Comparison of ENCODE assay signal across 11 cellular contexts in the genomic region with DNA sequence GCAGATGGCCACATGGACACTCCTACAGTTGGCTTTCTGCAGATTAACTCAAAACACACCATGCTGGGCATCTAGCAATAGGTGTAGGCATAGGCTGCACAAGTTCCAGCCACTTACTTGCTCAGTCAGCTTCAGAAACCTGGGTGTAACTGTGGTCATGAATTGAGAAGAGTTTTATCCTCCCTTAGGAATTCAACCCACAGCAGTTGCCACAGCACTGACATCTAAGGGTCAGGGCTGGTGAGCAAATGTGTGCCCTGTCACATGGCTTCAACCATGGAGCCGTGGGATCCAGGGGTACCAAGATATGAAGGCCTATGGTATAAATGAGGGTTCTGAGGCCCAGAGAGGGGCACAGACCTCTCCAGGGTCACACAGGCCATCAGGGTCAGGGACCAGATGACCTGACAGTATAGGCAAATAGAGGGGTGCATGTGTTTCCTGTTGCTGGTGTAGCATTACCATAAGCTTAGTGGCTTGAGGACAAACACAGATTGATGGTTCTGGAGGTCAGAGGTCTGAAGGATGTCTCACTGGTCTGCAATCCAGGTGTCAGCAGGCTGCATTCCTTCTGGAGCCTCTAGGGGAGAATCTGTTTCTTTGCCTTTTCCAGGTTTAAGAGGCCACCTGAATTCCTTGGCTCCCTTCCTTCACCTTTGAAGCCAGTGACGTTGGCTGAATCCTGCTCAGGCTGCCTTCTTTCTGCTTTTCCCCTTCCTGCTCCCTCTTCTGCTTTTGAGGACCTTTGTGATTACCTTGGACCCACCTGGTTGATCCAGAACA. TPM values are rescaled to one million over a fixed set of nuclear protein-coding genes. Genes with fewer than 3 reads are reported as not detected.
DNase-seq lines count a peak whose midpoint lies in the region; TF ChIP-seq lines count a peak whose summit lies in the region.
"Had no signal": no experiment of that assay in that cellular context is flagged by ENCODE, and none has a peak within 500 bp of the region (broad histone marks: within the 10 kb centered on the region; RNA-seq: fewer than 3 reads in every experiment).

No MANE protein-coding gene starts in this region.

- no CpG with 5 or more reads among the region's 2 CpGs for WGBS in H9 (ENCODE audit: extremely low coverage, insufficient read length, low lambda C conversion rate)
- 53 to 63% methylated on average over 2 of the region's 2 CpGs for WGBS in sigmoid colon, 2 donors

- peaks cover 16% of the 10 kb centered on the region for H3F3A ChIP-seq in DOHH2 (ENCODE audit: control insufficient read depth, insufficient read depth)

- H3K79me2 ChIP-seq in DOHH2 (ENCODE audit: control insufficient read depth, low read length) (no peaks in the 10 kb centered on the region), H9 (ENCODE audit: insufficient read depth, low read length) (no peaks in the 10 kb centered on the region)

- no peaks in the 10 kb centered on the region for H3K23me2 ChIP-seq in H9 (ENCODE audit: insufficient read length, low read depth, low read length, poor library complexity, severe bottlenecking)

- no peaks in the 10 kb centered on the region for H3K9me2 ChIP-seq in DOHH2 (replicated peaks; ENCODE audit: control insufficient read depth, low read length)

- H2BK5ac ChIP-seq in H9 (ENCODE audit: insufficient read length, low read length) = no peak overlapping the region

- H3K23ac ChIP-seq in H9 (ENCODE audit: insufficient read length, low read depth, low read length) = no peak overlapping the region

- H3K9ac ChIP-seq in H9 (ENCODE audit: extremely low read depth, insufficient read length, low read length) = no peak overlapping the region

- H3K27me3 Mint-ChIP-seq in H9 (ENCODE audit: low read depth) (no peaks in the 10 kb centered on the region), chondrocyte (ENCODE audit: low read depth) (no peaks in the 10 kb centered on the region)

- H3K27ac Mint-ChIP-seq in H9 = no peak overlapping the region
- no peak overlapping the region for H3K27ac Mint-ChIP-seq in chondrocyte (ENCODE audit: unreplicated experiment)

- TF ChIP-seq CTCF in DOHH2 (IDR thresholded peaks at IDR 0.05; ENCODE audit: low read depth, low read length, poor library complexity, severe bottlenecking) (no peak), H9 (conservative IDR thresholded peaks at IDR 0.05) (peak; percentile 30; the same call in 2 of the 3 replicates), epithelial cell of esophagus (IDR thresholded peaks at IDR 0.05; ENCODE audit: insufficient read depth, low read depth, low read length, missing control alignments) (no peak), sigmoid colon (IDR thresholded peaks at IDR 0.05) (no peak), chondrocyte (IDR thresholded peaks at IDR 0.05) (no peak)

- H3K4me1 Mint-ChIP-seq in H9 (peaks cover 4 to 14% of the 10 kb centered on the region in 2 experiments), chondrocyte (ENCODE audit: low read depth) (peaks cover 44% of the 10 kb centered on the region)
- H3K4me1 Mint-ChIP-seq: neural crest cell had no signal

- no peak for TF ChIP-seq POLR2A in sigmoid colon (IDR thresholded peaks at IDR 0.05)

- H3K36me3 Mint-ChIP-seq in H9 (ENCODE audit: insufficient read depth in 1 of 3, low read depth in 3 of 3) (peaks cover 0 to 3% (median 0%) of the 10 kb centered on the region in 3 experiments; a peak in 3 of 7 replicates), chondrocyte (ENCODE audit: low read depth) (peaks cover 7% of the 10 kb centered on the region)

- no peak overlapping the region for H2BK20ac ChIP-seq in H9 (ENCODE audit: low read depth, low read length, poor library complexity, severe bottlenecking)

- H2AK5ac ChIP-seq in H9 (ENCODE audit: insufficient read length, low read length) = no peak overlapping the region

- no peaks in the 10 kb centered on the region; the same call in 1 of the 2 replicates for H3K36me3 ChIP-seq in DOHH2 (ENCODE audit: control insufficient read depth, low read length)
- H3K36me3 ChIP-seq in sigmoid colon = peaks cover 0 to 25% (median 7%) of the 10 kb centered on the region in 4 donors

- H3K9me3 ChIP-seq in DOHH2 (ENCODE audit: control insufficient read depth, insufficient read depth, low read length) (no peaks in the 10 kb centered on the region), H9 (ENCODE audit: control insufficient read depth, low read depth, low read length) (no peaks in the 10 kb centered on the region), sigmoid colon (no peaks in the 10 kb centered on the region)

- H3K4me3 Mint-ChIP-seq in H9 (no peak overlapping the region), chondrocyte (ENCODE audit: unreplicated experiment) (no peak overlapping the region)
- H3K4me3 Mint-ChIP-seq: neural crest cell had no signal

- H3K4me2 ChIP-seq in DOHH2 (ENCODE audit: low read length) (peak overlapping the region; percentile 57), H9 (ENCODE audit: insufficient read depth, insufficient read length, low read length) (no peak overlapping the region)

- no peak overlapping the region for H4K8ac ChIP-seq in H9 (replicated peaks; ENCODE audit: insufficient read length, low read depth, low read length)

- H3K18ac ChIP-seq in H9 (ENCODE audit: insufficient read length, low read depth, low read length) = no peak overlapping the region

- no peaks in the 10 kb centered on the region for H3K79me1 ChIP-seq in H9 (ENCODE audit: insufficient read depth, low read depth, low read length, poor library complexity, severe bottlenecking)

- no peak for DNase-seq in H9
- peak; percentile 17 for DNase-seq in epithelial cell of esophagus (ENCODE audit: low read depth)
- DNase-seq in sigmoid colon = no peak
- DNase-seq in GDM1 (lab: John Stamatoyannopoulos, UW) = no peak
- DNase-seq in NCI-H1694 (lab: John Stamatoyannopoulos, UW) = no peak
- no peak for DNase-seq in midbrain (lab: John Stamatoyannopoulos, UW)
- DNase-seq in chondrocyte (ENCODE audit: low spot score) = no peak
- DNase-seq: DMS 273 treated with DMSO at 0.1 percent for 48 hours, NCI-H2107 had no signal

- H4K5ac ChIP-seq in H9 (ENCODE audit: insufficient read length, low read depth, low read length) = no peak overlapping the region

- TF ChIP-seq EP300 in sigmoid colon (IDR thresholded peaks at IDR 0.05) = no peak

- no peak overlapping the region for H4K91ac ChIP-seq in H9 (ENCODE audit: insufficient read length, low read depth, low read length)

- H3K9me3 Mint-ChIP-seq in H9 = no peaks in the 10 kb centered on the region
- H3K9me3 Mint-ChIP-seq in chondrocyte (ENCODE audit: low read depth) = no peaks in the 10 kb centered on the region
- H3K9me3 Mint-ChIP-seq: neural crest cell had no signal

- no peaks in the 10 kb centered on the region for H4K20me1 ChIP-seq in DOHH2 (ENCODE audit: control insufficient read depth, insufficient read depth, low read depth, low read length)
- H4K20me1 ChIP-seq in H9 (ENCODE audit: control insufficient read depth, insufficient read depth, insufficient read length) = no peaks in the 10 kb centered on the region

- no peak overlapping the region for H3K4ac ChIP-seq in H9 (ENCODE audit: low read depth, low read length)

- H2BK15ac ChIP-seq in H9 (ENCODE audit: low read depth, low read length) = no peak overlapping the region

- intact Hi-C loops in sigmoid colon (cut with DNase I) = no loop called here

- H2BK12ac ChIP-seq in H9 (ENCODE audit: insufficient read length, low read depth, low read length) = no peak overlapping the region

- H3K27me3 ChIP-seq in DOHH2 (ENCODE audit: control insufficient read depth, low read length) (no peaks in the 10 kb centered on the region), H9 (ENCODE audit: insufficient read depth, low read length) (no peaks in the 10 kb centered on the region), sigmoid colon (no peaks in the 10 kb centered on the region)

- no peak overlapping the region for H3T11ph ChIP-seq in H9 (ENCODE audit: low read length)

- peaks cover 53% of the 10 kb centered on the region for H3K4me1 ChIP-seq in DOHH2 (ENCODE audit: control insufficient read depth, low read length)
- no peaks in the 10 kb centered on the region for H3K4me1 ChIP-seq in H9 (ENCODE audit: insufficient read depth, low read length)
- H3K4me1 ChIP-seq in sigmoid colon = peaks cover 0 to 56% (median 51%) of the 10 kb centered on the region in 4 donors

- no peak overlapping the region for H2BK120ac ChIP-seq in H9 (ENCODE audit: low read depth, low read length, poor library complexity, severe bottlenecking)

- no peak overlapping the region for H2AFZ ChIP-seq in H9 (ENCODE audit: low read length)

- H3K4me3 ChIP-seq in DOHH2 (ENCODE audit: low read length) = no peak overlapping the region
- H3K4me3 ChIP-seq in epithelial cell of esophagus (ENCODE audit: low read length) = no peak overlapping the region
- H3K4me3 ChIP-seq in sigmoid colon = no peak overlapping the region

- no peak overlapping the region for H3K56ac ChIP-seq in H9 (ENCODE audit: insufficient read length, low read depth, low read length)

- H3K27ac ChIP-seq in DOHH2 (ENCODE audit: low read depth, low read length) = peak overlapping the region; percentile 92
- no peak overlapping the region for H3K27ac ChIP-seq in H9 (ENCODE audit: insufficient read length, low read depth, low read length)
- H3K27ac ChIP-seq in sigmoid colon = peak overlapping the region; percentile 63 to 80 (median 70)

- no peak overlapping the region for H3K14ac ChIP-seq in H9 (ENCODE audit: insufficient read depth, low read length)

RNA-seq across cellular contexts. Expression of a gene that starts 24.1 kb away (rescaled TPM):
- total RNA-seq in H9 (2021) (2.6 and 3.1 TPM in 2 replicates), sigmoid colon (10 to 100 TPM in 2 of 4 donors, 1 to 10 TPM in 2; 9.4 to 26.3 (median 16.0) TPM), chondrocyte (5.3 to 6.3 TPM (median 5.8 TPM) in 3 replicates)
- polyA plus RNA-seq in sigmoid colon = 1 to 10 TPM; 1.2 to 2.3 (median 1.8) TPM

RNA-seq across cellular contexts. Expression of a gene that starts 43.4 kb away (rescaled TPM):
- total RNA-seq in H9 (2021) = 0.59 and 0.70 TPM in 2 replicates
- total RNA-seq in sigmoid colon = 10 to 100 TPM in 3 of 4 donors, 1 to 10 TPM in 1; 5.9 to 39.6 (median 21.9) TPM
- 1 to 10 TPM; 3.7 to 9.6 (median 4.1) TPM for polyA plus RNA-seq in sigmoid colon
- total RNA-seq in chondrocyte = 5.6 to 73.2 TPM (median 70.1 TPM) in 3 replicates
